1 cellular context compared by ENCODE assay signal in genomic region chr2:172250801-172251200, GRCh38.
TF ChIP-seq lines count a peak whose summit lies in the region.

No MANE protein-coding gene starts in this region.

TF ChIP-seq in H1, 55 proteins besides CTCF, POLR2A, EP300 and RAD21:
- TF ChIP-seq YY1 (IDR thresholded peaks at IDR 0.05; ENCODE audit: low read depth, low read length) (no peak), TEAD4 (IDR thresholded peaks at IDR 0.05; ENCODE audit: low read depth, low read length) (no peak)
TF ChIP-seq in H1: peak in this region for 0.
